In the genomic region with DNA sequence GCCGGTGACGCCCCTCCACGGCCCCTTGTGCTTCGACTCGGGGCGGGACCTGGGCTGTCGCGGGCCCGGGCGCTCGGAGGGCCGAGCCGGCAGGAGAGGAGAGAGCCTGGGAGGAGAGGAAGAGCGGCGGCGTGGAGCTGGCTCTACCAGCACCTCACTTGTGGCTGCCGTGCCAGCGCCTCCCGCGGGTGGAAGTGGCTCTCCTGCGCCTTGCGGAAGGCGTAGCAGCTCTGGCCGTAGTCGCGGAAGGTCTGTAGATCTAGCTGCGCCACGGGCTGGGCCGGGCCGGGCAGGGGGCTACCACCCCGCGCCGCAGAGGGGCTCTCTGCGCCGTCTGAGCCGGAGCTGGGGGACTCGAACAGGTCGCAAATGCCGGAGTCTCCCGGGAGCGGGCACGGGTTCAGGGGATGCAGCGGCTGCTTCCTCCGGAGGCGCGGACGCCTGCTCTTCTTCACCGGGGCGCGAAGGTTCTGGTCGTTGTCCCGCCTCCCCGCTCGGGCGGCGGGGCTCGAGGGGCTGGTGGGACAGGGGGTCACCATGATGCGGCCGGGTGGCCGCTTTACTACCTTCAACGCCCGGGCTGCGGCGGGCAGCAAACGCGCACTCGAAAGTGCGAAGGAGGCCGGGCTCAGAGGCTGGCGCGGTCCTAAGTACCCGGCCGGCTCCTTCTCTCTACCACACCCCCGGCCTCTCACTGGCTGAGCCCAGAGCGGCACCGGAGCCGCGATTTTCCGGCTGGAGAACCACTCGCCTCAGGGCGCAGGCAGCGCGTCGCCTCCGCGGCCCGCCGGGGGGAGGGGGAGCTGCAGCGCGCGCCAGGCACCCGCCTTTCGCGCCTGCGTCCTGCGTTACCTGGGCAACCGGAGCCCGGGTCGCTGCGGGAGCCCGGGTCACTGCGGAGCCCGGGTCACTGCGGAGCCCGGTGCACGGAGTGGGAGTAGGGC, we compare ENCODE assay signal across 8 cellular contexts. TPM values are rescaled to one million over a fixed set of nuclear protein-coding genes. Genes with fewer than 3 reads are reported as not detected.
DNase-seq lines count a peak whose midpoint lies in the region; ATAC-seq, FAIRE-seq and TF ChIP-seq lines count a peak whose summit lies in the region.

A gene with protein sequence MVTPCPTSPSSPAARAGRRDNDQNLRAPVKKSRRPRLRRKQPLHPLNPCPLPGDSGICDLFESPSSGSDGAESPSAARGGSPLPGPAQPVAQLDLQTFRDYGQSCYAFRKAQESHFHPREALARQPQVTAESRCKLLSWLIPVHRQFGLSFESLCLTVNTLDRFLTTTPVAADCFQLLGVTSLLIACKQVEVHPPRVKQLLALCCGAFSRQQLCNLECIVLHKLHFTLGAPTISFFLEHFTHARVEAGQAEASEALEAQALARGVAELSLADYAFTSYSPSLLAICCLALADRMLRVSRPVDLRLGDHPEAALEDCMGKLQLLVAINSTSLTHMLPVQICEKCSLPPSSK (minus strand): TSS at position 624 of the 944 bp plus-strand sequence. CDS start 85 bp downstream, at position 539.

- dilution Hi-C loops in keratinocyte (cut with MboI; ENCODE audit: extremely low pct_ligation_motif_present, low sequenced_read_pairs), result no loop called here

- H2AFZ ChIP-seq in keratinocyte (ENCODE audit: control insufficient read depth, low read length), result peak within 1 kb of the TSS; percentile 94

- DNase-seq in GM10248 (ENCODE audit: extremely low spot score) (peak; percentile 62), NCI-H187 (lab: John Stamatoyannopoulos, UW) (peak; percentile 61 to 79), T1000 (lab: John Stamatoyannopoulos, UW) (peak; percentile 73), cardiac fibroblast (ENCODE audit: low read depth in 2 of 2) (peak; percentile 69 to 77), keratinocyte (ENCODE audit: low read depth, low spot score) (no peak), small intestine (peak; percentile 61), GM19238 (ENCODE audit: insufficient read length, low spot score) (no peak)

- no peaks in the 10 kb centered on the region for H3K9me1 ChIP-seq in keratinocyte (ENCODE audit: control insufficient read depth, extremely low read depth, insufficient read depth, low read length)

- FAIRE-seq in keratinocyte (lab: Jason Lieb, UNC) (no peak), small intestine (lab: Jason Lieb, UNC) (no peak)

- CTCF ChIA-PET in GM10248 (lab: Yijun Ruan, JAX), result interaction anchor here (1.1 to 2.1 kb wide), 6 partner anchors 9 to 458 kb away, joined by 3 to 10 read pairs (median 5); no protein-coding TSS in a partner anchor

- H3K9ac ChIP-seq in keratinocyte (ENCODE audit: control insufficient read depth, extremely low read depth, insufficient read depth, low read length), result peak within 1 kb of the TSS; percentile 71

- WGBS in small intestine, 3 donors, result 0 to 1% (median 0%) methylated on average over 85 to 106 of the region's 106 CpGs

- H3K9me3 ChIP-seq in keratinocyte (ENCODE audit: control insufficient read depth, low read depth, low read length) (no peaks in the 10 kb centered on the region), small intestine (ENCODE audit: control insufficient read depth, low read depth) (no peaks in the 10 kb centered on the region)

- no peak for TF ChIP-seq CTCF in GM10248 (IDR thresholded peaks at IDR 0.05; ENCODE audit: control extremely low read depth, extremely low read depth, low read depth, missing control alignments)
- no peak for TF ChIP-seq CTCF in cardiac fibroblast (IDR thresholded peaks at IDR 0.05; ENCODE audit: low read depth, low read length)
- TF ChIP-seq CTCF in keratinocyte (optimal IDR thresholded peaks at IDR 0.05 in 1 of 3, IDR thresholded peaks at IDR 0.05 in 1 of 3, conservative IDR thresholded peaks at IDR 0.05 in 1 of 3; ENCODE audit: extremely low read depth in 1 of 3, insufficient read depth in 2 of 3, low read length in 3 of 3), result peak in 2 of 3 experiments; percentile 23 to 25

- peaks cover 0 to 2% of the 10 kb centered on the region in 2 experiments for H3K36me3 ChIP-seq in keratinocyte (ENCODE audit: control insufficient read depth in 2 of 2, extremely low read depth in 1 of 2, insufficient read depth in 2 of 2, low read length in 2 of 2)
- no peaks in the 10 kb centered on the region for H3K36me3 ChIP-seq in small intestine (ENCODE audit: control insufficient read depth in 2 of 2, insufficient read depth in 2 of 2, low read length in 2 of 2)

- peak within 1 kb of the TSS; percentile 91 for H3K4me2 ChIP-seq in keratinocyte (ENCODE audit: control insufficient read depth, extremely low read depth, insufficient read depth, low read depth, low read length)

- peaks cover 15% of the 10 kb centered on the region for H3K4me1 ChIP-seq in keratinocyte (ENCODE audit: control insufficient read depth, extremely low read depth, insufficient read depth, low read length)
- peaks cover 0 to 3% of the 10 kb centered on the region in 2 donors for H3K4me1 ChIP-seq in small intestine (ENCODE audit: control insufficient read depth in 2 of 2, insufficient read depth in 1 of 2, low read depth in 1 of 2, low read length in 1 of 2)

- H3K27me3 ChIP-seq in keratinocyte (ENCODE audit: control insufficient read depth, extremely low read depth, insufficient read depth, low read length) (peaks cover 17% of the 10 kb centered on the region), small intestine (ENCODE audit: control insufficient read depth in 2 of 2, insufficient read depth in 2 of 2, low read length in 2 of 2) (peaks cover 12 to 49% of the 10 kb centered on the region in 2 donors)

- no peaks in the 10 kb centered on the region for H4K20me1 ChIP-seq in keratinocyte (ENCODE audit: control insufficient read depth, extremely low read depth, insufficient read depth, low read length)

- POLR2A ChIA-PET in GM10248 (lab: Yijun Ruan, JAX), result no interaction called here

- H3K79me2 ChIP-seq in keratinocyte (ENCODE audit: control insufficient read depth, insufficient read depth, low read length), result no peaks in the 10 kb centered on the region

- H3K4me3 ChIP-seq in cardiac fibroblast (replicated peaks in 1 of 2; ENCODE audit: low read depth in 2 of 2, low read length in 2 of 2) (peak within 1 kb of the TSS; percentile 51 to 53), keratinocyte (ENCODE audit: control insufficient read depth in 2 of 3, extremely low read depth in 1 of 3, insufficient read depth in 2 of 3, low read depth in 1 of 3, low read length in 3 of 3) (peak within 1 kb of the TSS; percentile 69 to 92 (median 84)), small intestine (ENCODE audit: low read depth in 1 of 2, low read length in 2 of 2) (peak within 1 kb of the TSS; percentile 47 to 57)

- ATAC-seq in HG02759 (IDR thresholded peaks at IDR 0.05; ENCODE audit: unreplicated experiment), result peak; percentile 74

- H3K27ac ChIP-seq in keratinocyte (ENCODE audit: control insufficient read depth, insufficient read depth, low read length) (peak within 1 kb of the TSS; percentile 52), small intestine (ENCODE audit: low read depth in 1 of 2, low read length in 1 of 2) (no peak within 1 kb of the TSS)

RNA-seq across cellular contexts. Expression of the gene that starts here (rescaled TPM):
- polyA plus RNA-seq in keratinocyte (0.42 to 0.94 TPM (median 0.48 TPM) in 3 replicates), small intestine (under 1 TPM in 1 of 3 donors, not detected in 2; 0.49 TPM)
- polyA plus RNA-seq in keratinocyte (2011; ENCODE audit: low read depth), result 0.19 TPM
- 0.53 and 0.73 TPM in 2 replicates for polyA plus RNA-seq in keratinocyte (2011; cell fraction: cytosol; rRNA removed)
- polyA plus RNA-seq in keratinocyte (2011; cell fraction: nucleus; rRNA removed), result 1.6 and 2.2 TPM in 2 replicates
- 1.2 and 2.8 TPM in 2 replicates for polyA plus RNA-seq in keratinocyte (2012; ENCODE audit: low replicate concordance)
- polyA minus RNA-seq in keratinocyte, result 0.13 to 0.56 TPM (median 0.30 TPM) in 3 replicates
- polyA minus RNA-seq in keratinocyte (2011; cell fraction: cytosol; rRNA and poly(A)+ RNA removed), result not detected
- polyA minus RNA-seq in keratinocyte (2011; cell fraction: nucleus; rRNA and poly(A)+ RNA removed), result 0.70 and 0.74 TPM in 2 replicates

Comparison
In these comparisons a context has a peak if more than half of its experiments do, and no peak if none do; other contexts are left out.
1. Peak in DNase-seq and H3K4me3 ChIP-seq in small intestine; RNA of the gene not detected or under 1 TPM.
2. DNase-seq: peak in GM10248 (single experiment), NCI-H187 (2 of 2), T1000 (single experiment) and cardiac fibroblast (2 of 2); none in keratinocyte (single experiment) and GM19238 (single experiment).
3. CTCF ChIP-seq: peak in keratinocyte (2 of 3); none in GM10248 (single experiment) and cardiac fibroblast (single experiment).
4. Peak in every context shown above with its lines, with median percentiles within 50 percentile points of each other: H3K4me3 ChIP-seq.